1 cellular context compared by ENCODE assay signal in the genomic region with DNA sequence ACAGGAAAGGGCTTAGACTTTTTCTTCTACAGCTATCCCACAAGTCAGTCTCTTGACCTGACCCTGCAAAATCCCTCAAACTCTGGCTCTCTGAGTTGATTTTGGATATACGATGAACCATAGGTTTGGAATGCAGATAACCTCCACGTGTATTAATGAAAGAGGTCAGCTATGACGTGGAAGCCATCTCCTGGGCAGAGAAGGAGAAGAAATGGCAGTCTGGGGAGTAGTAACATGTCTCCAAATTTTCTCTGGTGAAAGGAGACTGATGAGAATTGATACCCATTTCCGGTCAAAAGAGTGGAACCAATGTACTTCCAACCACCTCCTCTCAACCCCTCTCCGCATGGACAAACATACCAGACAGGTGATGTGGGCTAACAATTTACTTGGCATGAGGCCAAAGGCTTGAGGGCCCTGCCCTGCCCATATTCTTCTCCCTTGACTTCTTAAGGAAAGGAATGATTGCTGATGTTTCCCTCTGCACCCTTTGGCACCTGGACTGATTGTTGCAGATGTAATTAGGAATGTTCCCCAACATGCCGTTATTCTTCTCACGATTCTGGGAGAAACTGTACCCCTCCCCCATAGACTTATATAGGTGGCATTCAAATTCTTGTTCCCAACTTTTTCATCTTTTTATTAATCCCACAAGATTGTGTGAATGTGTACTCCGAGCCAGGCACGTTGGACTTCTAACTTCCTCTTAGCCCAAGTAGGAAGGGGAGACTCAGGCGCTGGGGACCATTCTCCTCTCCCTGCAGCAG.
TF ChIP-seq lines count a peak whose summit lies in the region.

No MANE protein-coding gene starts in this region.

TF ChIP-seq in HepG2, 621 proteins besides CTCF, POLR2A, EP300 and RAD21 (continued from another document):
- TF ChIP-seq, protein P1, sequence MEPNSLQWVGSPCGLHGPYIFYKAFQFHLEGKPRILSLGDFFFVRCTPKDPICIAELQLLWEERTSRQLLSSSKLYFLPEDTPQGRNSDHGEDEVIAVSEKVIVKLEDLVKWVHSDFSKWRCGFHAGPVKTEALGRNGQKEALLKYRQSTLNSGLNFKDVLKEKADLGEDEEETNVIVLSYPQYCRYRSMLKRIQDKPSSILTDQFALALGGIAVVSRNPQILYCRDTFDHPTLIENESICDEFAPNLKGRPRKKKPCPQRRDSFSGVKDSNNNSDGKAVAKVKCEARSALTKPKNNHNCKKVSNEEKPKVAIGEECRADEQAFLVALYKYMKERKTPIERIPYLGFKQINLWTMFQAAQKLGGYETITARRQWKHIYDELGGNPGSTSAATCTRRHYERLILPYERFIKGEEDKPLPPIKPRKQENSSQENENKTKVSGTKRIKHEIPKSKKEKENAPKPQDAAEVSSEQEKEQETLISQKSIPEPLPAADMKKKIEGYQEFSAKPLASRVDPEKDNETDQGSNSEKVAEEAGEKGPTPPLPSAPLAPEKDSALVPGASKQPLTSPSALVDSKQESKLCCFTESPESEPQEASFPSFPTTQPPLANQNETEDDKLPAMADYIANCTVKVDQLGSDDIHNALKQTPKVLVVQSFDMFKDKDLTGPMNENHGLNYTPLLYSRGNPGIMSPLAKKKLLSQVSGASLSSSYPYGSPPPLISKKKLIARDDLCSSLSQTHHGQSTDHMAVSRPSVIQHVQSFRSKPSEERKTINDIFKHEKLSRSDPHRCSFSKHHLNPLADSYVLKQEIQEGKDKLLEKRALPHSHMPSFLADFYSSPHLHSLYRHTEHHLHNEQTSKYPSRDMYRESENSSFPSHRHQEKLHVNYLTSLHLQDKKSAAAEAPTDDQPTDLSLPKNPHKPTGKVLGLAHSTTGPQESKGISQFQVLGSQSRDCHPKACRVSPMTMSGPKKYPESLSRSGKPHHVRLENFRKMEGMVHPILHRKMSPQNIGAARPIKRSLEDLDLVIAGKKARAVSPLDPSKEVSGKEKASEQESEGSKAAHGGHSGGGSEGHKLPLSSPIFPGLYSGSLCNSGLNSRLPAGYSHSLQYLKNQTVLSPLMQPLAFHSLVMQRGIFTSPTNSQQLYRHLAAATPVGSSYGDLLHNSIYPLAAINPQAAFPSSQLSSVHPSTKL (CRISPR knock-in tag; IDR thresholded peaks at IDR 0.05) = 0 out of 2 replicates have a peak, but pooled peaks have one; percentile 13
- no peak for TF ChIP-seq GTF3A (CRISPR knock-in tag; conservative IDR thresholded peaks at IDR 0.05)
- TF ChIP-seq CREB1 (IDR thresholded peaks at IDR 0.05) = peak; percentile 41; the same call in 1 of the 2 replicates
- no peak for TF ChIP-seq CREB1 (CRISPR knock-in tag; IDR thresholded peaks at IDR 0.05)
- 0 out of 2 replicates have a peak, but pooled peaks have one; percentile 29 for TF ChIP-seq YEATS4 (CRISPR knock-in tag; IDR thresholded peaks at IDR 0.05; ENCODE audit: borderline replicate concordance)
- TF ChIP-seq ELF4 (CRISPR knock-in tag; IDR thresholded peaks at IDR 0.05; ENCODE audit: borderline replicate concordance) = no peak
- TF ChIP-seq HDAC1 (CRISPR knock-in tag; IDR thresholded peaks at IDR 0.05) = peak; percentile 27; the same call in 1 of the 2 replicates
- peak; percentile 69 for TF ChIP-seq LCORL (IDR thresholded peaks at IDR 0.05)
- TF ChIP-seq LCORL (CRISPR knock-in tag; IDR thresholded peaks at IDR 0.05) = no peak
- peak; percentile 60; the same call in 1 of the 2 replicates for TF ChIP-seq FOSL2 (CRISPR knock-in tag; IDR thresholded peaks at IDR 0.05)
